21 cellular contexts compared by ENCODE assay signal in genomic region chr5:43418561-43418960, GRCh38. TPM values are rescaled to one million over a fixed set of nuclear protein-coding genes. Genes with fewer than 3 reads are reported as not detected.
"Had no signal": no experiment of that assay in that cellular context is flagged by ENCODE, and none has a peak within 500 bp of the region (broad histone marks: within the 10 kb centered on the region; RNA-seq: fewer than 3 reads in every experiment).

No MANE protein-coding gene starts in this region.

- H3K4me2 ChIP-seq: SK-N-SH had no signal

- H3K27ac ChIP-seq: HL-60, RWPE1 had no signal

- H3K9me2 ChIP-seq: SK-N-SH had no signal

- DNase-seq: KBM-7, MV-4-11, NCI-H1048, NCI-H1105, NCI-H1417, NCI-H1436 treated with DMSO at 0.1 percent for 48 hours, NCI-H1694 treated with DMSO at 0.1 percent for 48 hours, NCI-H1930, NCI-H2171, NCI-H226, NCI-H446, NCI-H510A, NCI-H524 treated with DMSO at 0.1 percent for 48 hours, NCI-H82, SHP77, SK-N-SH, SW 1271 had no signal

- H3K9ac ChIP-seq: SK-N-SH had no signal

- ATAC-seq: Panc1 had no signal

- H3K9me3 ChIP-seq: SK-N-SH had no signal

- FAIRE-seq: HTR-8/SVneo had no signal

RNA-seq across cellular contexts. Expression of gene CCL28, which starts 6.4 kb away (rescaled TPM):
- polyA plus RNA-seq: SK-N-SH had no signal
